1 cellular context compared by ENCODE assay signal in the genomic region with DNA sequence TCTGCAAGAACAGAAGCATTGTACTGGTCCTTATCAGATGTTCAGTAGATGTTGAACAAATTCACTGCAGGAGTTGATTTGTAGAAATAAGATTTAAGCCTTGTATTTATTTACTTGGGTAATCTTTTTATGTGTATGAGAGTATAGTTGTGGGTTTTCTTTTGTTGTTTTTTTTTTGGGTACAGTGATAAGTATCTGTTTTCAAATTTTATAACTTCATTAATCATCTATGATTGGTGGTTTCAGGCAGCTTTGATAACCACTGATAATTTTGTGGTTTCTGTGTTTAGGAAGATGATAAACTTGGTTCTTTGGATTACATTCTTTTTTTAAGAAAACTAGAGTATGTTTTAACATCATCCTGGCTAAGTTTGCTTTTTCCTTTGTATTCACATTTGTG.
TF ChIP-seq lines count a peak whose summit lies in the region.

No MANE protein-coding gene starts in this region.

TF ChIP-seq in K562, 482 proteins besides CTCF, POLR2A, EP300 and RAD21 (continues in another document):
- TF ChIP-seq ZNF212 (CRISPR knock-in tag; IDR thresholded peaks at IDR 0.05) (no peak), FUS (optimal IDR thresholded peaks at IDR 0.05; ENCODE audit: low read depth, low read length) (no peak), ZNF584 (CRISPR knock-in tag; IDR thresholded peaks at IDR 0.05; ENCODE audit: low read depth) (no peak), TRIM28 (IDR thresholded peaks at IDR 0.05) (no peak), ZNF12 (CRISPR knock-in tag; IDR thresholded peaks at IDR 0.05) (no peak), ZNF253 (CRISPR knock-in tag; conservative IDR thresholded peaks at IDR 0.05) (no peak), MEIS2 (IDR thresholded peaks at IDR 0.05; ENCODE audit: partially characterized antibody) (peak; percentile 90), HSF4 (CRISPR knock-in tag; IDR thresholded peaks at IDR 0.05; ENCODE audit: borderline replicate concordance) (no peak), ZNF764 (CRISPR knock-in tag; IDR thresholded peaks at IDR 0.05; ENCODE audit: low read depth) (no peak), ATF7 (IDR thresholded peaks at IDR 0.05) (no peak), SETDB1 (IDR thresholded peaks at IDR 0.05; ENCODE audit: low read length) (no peak), CHD1 (IDR thresholded peaks at IDR 0.05; ENCODE audit: low read length) (no peak), PRPF4 (IDR thresholded peaks at IDR 0.05; ENCODE audit: insufficient read depth, low read depth, low read length, poor library complexity, severe bottlenecking) (no peak), TEAD4 (IDR thresholded peaks at IDR 0.05; ENCODE audit: low read length) (peak; percentile 31; the same call in 1 of the 2 replicates), TEAD4 (CRISPR knock-in tag; IDR thresholded peaks at IDR 0.05; ENCODE audit: borderline replicate concordance) (no peak), ZNF143 (CRISPR knock-in tag; IDR thresholded peaks at IDR 0.05) (no peak), BACH1 (tag; IDR thresholded peaks at IDR 0.05) (no peak), LEF1 (IDR thresholded peaks at IDR 0.05) (peak; percentile 56; the same call in 1 of the 2 replicates), ZNF282 (CRISPR knock-in tag; IDR thresholded peaks at IDR 0.05) (no peak), NCOA4 (IDR thresholded peaks at IDR 0.05; ENCODE audit: partially characterized antibody) (no peak), UBTF (IDR thresholded peaks at IDR 0.05; ENCODE audit: borderline replicate concordance in 1 of 2, low read depth in 2 of 2, low read length in 2 of 2) (no peak), CREB1 (IDR thresholded peaks at IDR 0.05) (no peak), CREB1 (CRISPR knock-in tag; IDR thresholded peaks at IDR 0.05) (no peak), ZNF174 (CRISPR knock-in tag; IDR thresholded peaks at IDR 0.05) (no peak), SIX5 (IDR thresholded peaks at IDR 0.05; ENCODE audit: borderline replicate concordance in 1 of 2, insufficient read depth in 1 of 2, low read depth in 1 of 2, low read length in 2 of 2) (no peak), WHSC1 (IDR thresholded peaks at IDR 0.05; ENCODE audit: low read length) (no peak), RFX7 (CRISPR knock-in tag; IDR thresholded peaks at IDR 0.05) (no peak), PTTG1 (tag; IDR thresholded peaks at IDR 0.05; ENCODE audit: low read depth) (no peak), HDAC3 (IDR thresholded peaks at IDR 0.05; ENCODE audit: borderline replicate concordance, partially characterized antibody) (no peak), ZFP1 (CRISPR knock-in tag; IDR thresholded peaks at IDR 0.05) (no peak), ZFP30 (CRISPR knock-in tag; IDR thresholded peaks at IDR 0.05; ENCODE audit: borderline replicate concordance) (no peak), E2F1 (CRISPR knock-in tag; IDR thresholded peaks at IDR 0.05) (no peak), XRCC4 (IDR thresholded peaks at IDR 0.05; ENCODE audit: extremely low read depth, insufficient read depth, insufficient read length) (no peak), STAT5A (IDR thresholded peaks at IDR 0.05; ENCODE audit: borderline replicate concordance, low read length) (no peak), ZNF274 (IDR thresholded peaks at IDR 0.05; ENCODE audit: borderline replicate concordance, low read depth, low read length) (no peak), TAF1 (IDR thresholded peaks at IDR 0.05; ENCODE audit: control insufficient read depth, extremely low read depth, insufficient read depth, low read length, severe bottlenecking) (no peak), TBP (optimal IDR thresholded peaks at IDR 0.05; ENCODE audit: low read depth, low read length) (no peak), SFPQ (IDR thresholded peaks at IDR 0.05; ENCODE audit: low read depth, low read length) (no peak), ZNF263 (CRISPR knock-in tag; IDR thresholded peaks at IDR 0.05; ENCODE audit: borderline replicate concordance) (no peak), ZFPM2 (CRISPR knock-in tag; IDR thresholded peaks at IDR 0.05) (no peak), ZBTB1 (CRISPR knock-in tag; IDR thresholded peaks at IDR 0.05; ENCODE audit: borderline replicate concordance, low read depth) (no peak), RHOXF2B (CRISPR knock-in tag; conservative IDR thresholded peaks at IDR 0.05) (no peak), POLR2H (tag; IDR thresholded peaks at IDR 0.05; ENCODE audit: low read depth) (no peak), NKRF (IDR thresholded peaks at IDR 0.05; ENCODE audit: borderline replicate concordance) (no peak), SOX6 (IDR thresholded peaks at IDR 0.05) (peak; percentile 70; the same call in 1 of the 2 replicates), HDGF (IDR thresholded peaks at IDR 0.05) (no peak)
- TF ChIP-seq, protein P1, sequence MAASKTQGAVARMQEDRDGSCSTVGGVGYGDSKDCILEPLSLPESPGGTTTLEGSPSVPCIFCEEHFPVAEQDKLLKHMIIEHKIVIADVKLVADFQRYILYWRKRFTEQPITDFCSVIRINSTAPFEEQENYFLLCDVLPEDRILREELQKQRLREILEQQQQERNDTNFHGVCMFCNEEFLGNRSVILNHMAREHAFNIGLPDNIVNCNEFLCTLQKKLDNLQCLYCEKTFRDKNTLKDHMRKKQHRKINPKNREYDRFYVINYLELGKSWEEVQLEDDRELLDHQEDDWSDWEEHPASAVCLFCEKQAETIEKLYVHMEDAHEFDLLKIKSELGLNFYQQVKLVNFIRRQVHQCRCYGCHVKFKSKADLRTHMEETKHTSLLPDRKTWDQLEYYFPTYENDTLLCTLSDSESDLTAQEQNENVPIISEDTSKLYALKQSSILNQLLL (CRISPR knock-in tag; IDR thresholded peaks at IDR 0.05; ENCODE audit: borderline replicate concordance): no peak
- TF ChIP-seq, protein P2, sequence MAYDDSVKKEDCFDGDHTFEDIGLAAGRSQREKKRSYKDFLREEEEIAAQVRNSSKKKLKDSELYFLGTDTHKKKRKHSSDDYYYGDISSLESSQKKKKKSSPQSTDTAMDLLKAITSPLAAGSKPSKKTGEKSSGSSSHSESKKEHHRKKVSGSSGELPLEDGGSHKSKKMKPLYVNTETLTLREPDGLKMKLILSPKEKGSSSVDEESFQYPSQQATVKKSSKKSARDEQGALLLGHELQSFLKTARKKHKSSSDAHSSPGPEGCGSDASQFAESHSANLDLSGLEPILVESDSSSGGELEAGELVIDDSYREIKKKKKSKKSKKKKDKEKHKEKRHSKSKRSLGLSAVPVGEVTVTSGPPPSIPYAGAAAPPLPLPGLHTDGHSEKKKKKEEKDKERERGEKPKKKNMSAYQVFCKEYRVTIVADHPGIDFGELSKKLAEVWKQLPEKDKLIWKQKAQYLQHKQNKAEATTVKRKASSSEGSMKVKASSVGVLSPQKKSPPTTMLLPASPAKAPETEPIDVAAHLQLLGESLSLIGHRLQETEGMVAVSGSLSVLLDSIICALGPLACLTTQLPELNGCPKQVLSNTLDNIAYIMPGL (CRISPR knock-in tag; IDR thresholded peaks at IDR 0.05): no peak
- TF ChIP-seq, protein P3, sequence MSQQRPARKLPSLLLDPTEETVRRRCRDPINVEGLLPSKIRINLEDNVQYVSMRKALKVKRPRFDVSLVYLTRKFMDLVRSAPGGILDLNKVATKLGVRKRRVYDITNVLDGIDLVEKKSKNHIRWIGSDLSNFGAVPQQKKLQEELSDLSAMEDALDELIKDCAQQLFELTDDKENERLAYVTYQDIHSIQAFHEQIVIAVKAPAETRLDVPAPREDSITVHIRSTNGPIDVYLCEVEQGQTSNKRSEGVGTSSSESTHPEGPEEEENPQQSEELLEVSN (IDR thresholded peaks at IDR 0.05; ENCODE audit: borderline replicate concordance in 1 of 2, extremely low read depth in 1 of 2, insufficient read depth in 1 of 2, insufficient read length in 1 of 2, low read depth in 1 of 2, low read length in 1 of 2, poor library complexity in 1 of 2, severe bottlenecking in 1 of 2): no peak
- TF ChIP-seq, protein P4, sequence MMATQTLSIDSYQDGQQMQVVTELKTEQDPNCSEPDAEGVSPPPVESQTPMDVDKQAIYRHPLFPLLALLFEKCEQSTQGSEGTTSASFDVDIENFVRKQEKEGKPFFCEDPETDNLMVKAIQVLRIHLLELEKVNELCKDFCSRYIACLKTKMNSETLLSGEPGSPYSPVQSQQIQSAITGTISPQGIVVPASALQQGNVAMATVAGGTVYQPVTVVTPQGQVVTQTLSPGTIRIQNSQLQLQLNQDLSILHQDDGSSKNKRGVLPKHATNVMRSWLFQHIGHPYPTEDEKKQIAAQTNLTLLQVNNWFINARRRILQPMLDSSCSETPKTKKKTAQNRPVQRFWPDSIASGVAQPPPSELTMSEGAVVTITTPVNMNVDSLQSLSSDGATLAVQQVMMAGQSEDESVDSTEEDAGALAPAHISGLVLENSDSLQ (IDR thresholded peaks at IDR 0.05): peak; percentile 62
- TF ChIP-seq, protein P5, sequence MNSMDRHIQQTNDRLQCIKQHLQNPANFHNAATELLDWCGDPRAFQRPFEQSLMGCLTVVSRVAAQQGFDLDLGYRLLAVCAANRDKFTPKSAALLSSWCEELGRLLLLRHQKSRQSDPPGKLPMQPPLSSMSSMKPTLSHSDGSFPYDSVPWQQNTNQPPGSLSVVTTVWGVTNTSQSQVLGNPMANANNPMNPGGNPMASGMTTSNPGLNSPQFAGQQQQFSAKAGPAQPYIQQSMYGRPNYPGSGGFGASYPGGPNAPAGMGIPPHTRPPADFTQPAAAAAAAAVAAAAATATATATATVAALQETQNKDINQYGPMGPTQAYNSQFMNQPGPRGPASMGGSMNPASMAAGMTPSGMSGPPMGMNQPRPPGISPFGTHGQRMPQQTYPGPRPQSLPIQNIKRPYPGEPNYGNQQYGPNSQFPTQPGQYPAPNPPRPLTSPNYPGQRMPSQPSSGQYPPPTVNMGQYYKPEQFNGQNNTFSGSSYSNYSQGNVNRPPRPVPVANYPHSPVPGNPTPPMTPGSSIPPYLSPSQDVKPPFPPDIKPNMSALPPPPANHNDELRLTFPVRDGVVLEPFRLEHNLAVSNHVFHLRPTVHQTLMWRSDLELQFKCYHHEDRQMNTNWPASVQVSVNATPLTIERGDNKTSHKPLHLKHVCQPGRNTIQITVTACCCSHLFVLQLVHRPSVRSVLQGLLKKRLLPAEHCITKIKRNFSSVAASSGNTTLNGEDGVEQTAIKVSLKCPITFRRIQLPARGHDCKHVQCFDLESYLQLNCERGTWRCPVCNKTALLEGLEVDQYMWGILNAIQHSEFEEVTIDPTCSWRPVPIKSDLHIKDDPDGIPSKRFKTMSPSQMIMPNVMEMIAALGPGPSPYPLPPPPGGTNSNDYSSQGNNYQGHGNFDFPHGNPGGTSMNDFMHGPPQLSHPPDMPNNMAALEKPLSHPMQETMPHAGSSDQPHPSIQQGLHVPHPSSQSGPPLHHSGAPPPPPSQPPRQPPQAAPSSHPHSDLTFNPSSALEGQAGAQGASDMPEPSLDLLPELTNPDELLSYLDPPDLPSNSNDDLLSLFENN (IDR thresholded peaks at IDR 0.05; ENCODE audit: low read depth in 2 of 2, low read length in 2 of 2): no peak
